In genomic region chr19:2613507-2614295, GRCh38 we compare ENCODE assay signal across 1 cellular context.
TF ChIP-seq lines count a peak whose summit lies in the region.

No MANE protein-coding gene starts in this region.

TF ChIP-seq in K562, 482 proteins besides CTCF, POLR2A, EP300 and RAD21 (continued from another document):
- TF ChIP-seq, protein P1, sequence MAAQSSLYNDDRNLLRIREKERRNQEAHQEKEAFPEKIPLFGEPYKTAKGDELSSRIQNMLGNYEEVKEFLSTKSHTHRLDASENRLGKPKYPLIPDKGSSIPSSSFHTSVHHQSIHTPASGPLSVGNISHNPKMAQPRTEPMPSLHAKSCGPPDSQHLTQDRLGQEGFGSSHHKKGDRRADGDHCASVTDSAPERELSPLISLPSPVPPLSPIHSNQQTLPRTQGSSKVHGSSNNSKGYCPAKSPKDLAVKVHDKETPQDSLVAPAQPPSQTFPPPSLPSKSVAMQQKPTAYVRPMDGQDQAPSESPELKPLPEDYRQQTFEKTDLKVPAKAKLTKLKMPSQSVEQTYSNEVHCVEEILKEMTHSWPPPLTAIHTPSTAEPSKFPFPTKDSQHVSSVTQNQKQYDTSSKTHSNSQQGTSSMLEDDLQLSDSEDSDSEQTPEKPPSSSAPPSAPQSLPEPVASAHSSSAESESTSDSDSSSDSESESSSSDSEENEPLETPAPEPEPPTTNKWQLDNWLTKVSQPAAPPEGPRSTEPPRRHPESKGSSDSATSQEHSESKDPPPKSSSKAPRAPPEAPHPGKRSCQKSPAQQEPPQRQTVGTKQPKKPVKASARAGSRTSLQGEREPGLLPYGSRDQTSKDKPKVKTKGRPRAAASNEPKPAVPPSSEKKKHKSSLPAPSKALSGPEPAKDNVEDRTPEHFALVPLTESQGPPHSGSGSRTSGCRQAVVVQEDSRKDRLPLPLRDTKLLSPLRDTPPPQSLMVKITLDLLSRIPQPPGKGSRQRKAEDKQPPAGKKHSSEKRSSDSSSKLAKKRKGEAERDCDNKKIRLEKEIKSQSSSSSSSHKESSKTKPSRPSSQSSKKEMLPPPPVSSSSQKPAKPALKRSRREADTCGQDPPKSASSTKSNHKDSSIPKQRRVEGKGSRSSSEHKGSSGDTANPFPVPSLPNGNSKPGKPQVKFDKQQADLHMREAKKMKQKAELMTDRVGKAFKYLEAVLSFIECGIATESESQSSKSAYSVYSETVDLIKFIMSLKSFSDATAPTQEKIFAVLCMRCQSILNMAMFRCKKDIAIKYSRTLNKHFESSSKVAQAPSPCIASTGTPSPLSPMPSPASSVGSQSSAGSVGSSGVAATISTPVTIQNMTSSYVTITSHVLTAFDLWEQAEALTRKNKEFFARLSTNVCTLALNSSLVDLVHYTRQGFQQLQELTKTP (IDR thresholded peaks at IDR 0.05; ENCODE audit: low read depth in 1 of 2, partially characterized antibody in 2 of 2), result no peak
- TF ChIP-seq HNRNPK (IDR thresholded peaks at IDR 0.05; ENCODE audit: low read depth, low read length, poor library complexity, severe bottlenecking), result no peak
